ENCODE assay signal across 9 cellular contexts in the genomic region with DNA sequence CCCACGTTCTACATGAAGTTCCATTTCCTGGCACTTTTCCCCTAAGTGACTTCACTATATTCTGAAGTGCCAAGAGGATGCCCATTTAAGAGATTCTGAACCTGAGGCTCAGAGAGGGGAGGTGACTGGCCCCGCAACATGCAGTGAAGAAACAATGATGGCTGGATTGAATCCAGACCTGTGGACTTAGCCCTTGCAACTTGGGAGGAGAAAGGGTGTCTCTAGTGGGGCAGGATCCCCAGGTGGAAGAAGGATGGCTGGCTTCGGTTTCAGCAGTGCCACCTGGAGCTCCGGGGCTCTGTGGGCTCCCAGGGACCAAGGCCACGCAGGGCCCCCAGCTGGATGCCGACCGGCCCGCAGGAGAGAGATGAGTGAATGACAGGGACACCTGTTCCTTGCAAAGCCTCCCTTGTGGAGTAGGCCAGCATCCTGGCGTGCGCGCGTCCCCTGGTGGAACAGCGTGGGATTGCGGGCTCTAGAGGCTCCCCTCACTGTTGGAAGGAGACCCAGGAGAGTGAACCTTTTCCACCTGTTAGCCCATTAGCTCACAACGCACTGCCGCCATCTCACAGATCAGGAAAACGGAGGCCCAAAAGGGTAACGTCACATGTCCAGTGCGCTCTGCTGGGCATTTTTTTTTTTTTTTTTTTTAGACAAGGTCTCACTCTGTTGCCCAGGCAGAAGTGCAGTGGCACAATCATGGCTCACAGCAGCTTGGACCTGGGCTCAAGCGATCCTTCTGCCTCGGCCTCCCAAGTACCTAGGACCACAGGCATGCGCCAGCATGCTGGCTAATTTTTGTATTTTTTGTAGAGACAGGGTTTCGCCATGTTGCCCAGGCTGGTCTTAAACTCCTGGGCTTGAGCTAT.
A peak's percentile ranks its signal among the peaks of the same experiment; 100 is the strongest.
DNase-seq lines count a peak whose midpoint lies in the region; ATAC-seq and TF ChIP-seq lines count a peak whose summit lies in the region.
"Had no signal": no experiment of that assay in that cellular context is flagged by ENCODE, and none has a peak within 500 bp of the region (broad histone marks: within the 10 kb centered on the region; RNA-seq: fewer than 3 reads in every experiment).

No MANE protein-coding gene starts in this region.

- H3K36me3 ChIP-seq in GM06990 (ENCODE audit: control insufficient read depth, insufficient read depth, low read length) (no peaks in the 10 kb centered on the region), adipocyte (ENCODE audit: control insufficient read depth, insufficient read depth, low read length, severe bottlenecking) (no peaks in the 10 kb centered on the region)

- no peak overlapping the region for H3K9ac ChIP-seq in adipocyte (ENCODE audit: low read length)

- H3K27me3 ChIP-seq in GM06990 (replicated peaks; ENCODE audit: control insufficient read depth, insufficient read depth, low read length), result no peaks in the 10 kb centered on the region
- H3K27me3 ChIP-seq in adipocyte (replicated peaks; ENCODE audit: control insufficient read depth, insufficient read depth, low read length), result no peaks in the 10 kb centered on the region

- H3K4me1 ChIP-seq in adipocyte (ENCODE audit: control insufficient read depth, insufficient read depth, low read length), result no peaks in the 10 kb centered on the region

- H3K9me3 Mint-ChIP-seq in T-cell, result no peaks in the 10 kb centered on the region
- H3K9me3 Mint-ChIP-seq: dendritic cell treated with granulocyte-macrophage colony-stimulating factor and Interleukin-4, amounts not matched to agents 40 ng/mL and 50 ng/mL, for 4 days had no signal

- no peaks in the 10 kb centered on the region for H3K36me3 Mint-ChIP-seq in T-cell

- POLR2A ChIA-PET in T-cell (lab: Charles Lee), result interaction anchor here in 1 of 2 donors (0.6 to 0.7 kb wide), 3 partner anchors 11 to 382 kb away, joined by 4 to 17 read pairs (median 5); no protein-coding TSS in a partner anchor

- no peak overlapping the region for H3K27ac Mint-ChIP-seq in T-cell
- H3K27ac Mint-ChIP-seq: dendritic cell treated with granulocyte-macrophage colony-stimulating factor and Interleukin-4, amounts not matched to agents 40 ng/mL and 50 ng/mL, for 4 days had no signal

- H3K4me1 Mint-ChIP-seq in T-cell, result peaks cover 25 to 39% (median 33%) of the 10 kb centered on the region in 3 donors

- H3K27me3 Mint-ChIP-seq in T-cell, result no peaks in the 10 kb centered on the region

- H3K4me3 Mint-ChIP-seq in T-cell, result no peak overlapping the region
- H3K4me3 Mint-ChIP-seq: dendritic cell treated with granulocyte-macrophage colony-stimulating factor and Interleukin-4, amounts not matched to agents 40 ng/mL and 50 ng/mL, for 4 days had no signal

- CTCF ChIA-PET in T-cell (lab: Charles Lee), result interaction anchor here (0.7 to 1.0 kb wide), 5 partner anchors 19 to 771 kb away, joined by 3 to 6 read pairs (median 5); no protein-coding TSS in a partner anchor

- DNase-seq in GM06990 (ENCODE audit: extremely low read depth, insufficient read length) (peak; percentile 55), M059J (ENCODE audit: low read depth) (peak; percentile 43), T-cell (peak in 33 of 34 experiments; percentile 18 to 79 (median 67)), adipocyte (ENCODE audit: low read depth) (peak; percentile 64), hypothalamus (lab: John Stamatoyannopoulos, UW) (peak in 43 of 51 donors; percentile 3 to 70 (median 30))
- DNase-seq in stimulated activated CD4-positive, alpha-beta T cell treated with anti-CD3 and anti-CD28 coated beads, Interleukin-12 subunit alpha, Interleukin-12 subunit beta, amount 100 ng/mL, for 48 hours (ENCODE audit: low read depth in 2 of 3, low spot score in 1 of 3), result peak; percentile 80 to 89 (median 80)

- TF ChIP-seq CTCF in GM06990 (IDR thresholded peaks at IDR 0.05; ENCODE audit: insufficient read depth, low read length, poor library complexity, severe bottlenecking), result peak; percentile 93

- H3K4me3 ChIP-seq in GM06990 (replicated peaks; ENCODE audit: low read depth, low read length), result no peak overlapping the region
- H3K4me3 ChIP-seq in adipocyte (ENCODE audit: low read length), result no peak overlapping the region

- ATAC-seq in T-cell (replicated peaks in 1 of 4) (peak; percentile 43 to 73 (median 64)), HG03039 (IDR thresholded peaks at IDR 0.05; ENCODE audit: unreplicated experiment) (no peak), HG02610 (IDR thresholded peaks at IDR 0.05; ENCODE audit: unreplicated experiment) (no peak)

- no peaks in the 10 kb centered on the region for H3K9me3 ChIP-seq in adipocyte (ENCODE audit: control insufficient read depth, low read length)

Comparison
In these comparisons a context has a peak if more than half of its experiments do, and no peak if none do; other contexts are left out.
1. DNase-seq: peak in every context shown above with its lines; median percentile 80 in stimulated activated CD4-positive, alpha-beta T cell treated with anti-CD3 and anti-CD28 coated beads, Interleukin-12 subunit alpha, Interleukin-12 subunit beta, amount 100 ng/mL, for 48 hours; 67 in T-cell; 64 in adipocyte; 55 in GM06990; 43 in M059J; 30 in hypothalamus.
2. ATAC-seq: peak in T-cell (4 of 4); none in HG03039 (single experiment) and HG02610 (single experiment).